ENCODE assay signal across 1 cellular context in the genomic region with DNA sequence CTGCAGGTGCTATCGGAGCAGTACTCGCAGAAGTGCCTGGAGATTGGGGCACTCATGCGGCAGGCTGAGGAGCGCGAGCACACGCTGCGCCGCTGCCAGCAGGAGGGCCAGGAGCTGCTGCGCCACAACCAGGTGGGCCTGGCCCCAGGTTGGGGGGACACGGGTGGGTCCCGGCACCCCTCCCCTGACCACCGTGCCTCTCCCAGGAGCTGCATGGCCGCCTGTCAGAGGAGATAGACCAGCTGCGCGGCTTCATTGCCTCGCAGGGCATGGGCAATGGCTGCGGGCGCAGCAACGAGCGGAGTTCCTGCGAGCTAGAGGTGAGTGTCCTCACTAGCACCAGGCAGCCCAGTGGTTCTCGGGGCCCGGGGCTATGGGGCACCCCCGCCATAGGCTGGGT.
TF ChIP-seq lines count a peak whose summit lies in the region.

No MANE protein-coding gene starts in this region.

TF ChIP-seq in K562, 482 proteins besides CTCF, POLR2A, EP300 and RAD21:
- no peak for TF ChIP-seq CBX1 (IDR thresholded peaks at IDR 0.05; ENCODE audit: low read depth)
- peak; percentile 23; the same call in 1 of the 2 replicates for TF ChIP-seq POLR2G (IDR thresholded peaks at IDR 0.05; ENCODE audit: low read depth, low read length)
TF ChIP-seq in K562: peak in this region for 1.
